Comparison of ENCODE assay signal across 8 cellular contexts in genomic region chr10:91923371-91924211, GRCh38. TPM values are rescaled to one million over a fixed set of nuclear protein-coding genes. Genes with fewer than 3 reads are reported as not detected.
A peak's percentile ranks its signal among the peaks of the same experiment; 100 is the strongest.
DNase-seq lines count a peak whose midpoint lies in the region; ATAC-seq, FAIRE-seq and TF ChIP-seq lines count a peak whose summit lies in the region.

BTAF1 (plus strand) TSS chr10:91923770; CDS start chr10:91924077, 307 bp downstream.

- H3K27ac ChIP-seq in HUES6 (ENCODE audit: low read depth, low read length): peak within 1 kb of the TSS; percentile 84

- no peaks in the 10 kb centered on the region for H3K27me3 ChIP-seq in HUES6 (ENCODE audit: control insufficient read depth, insufficient read depth, low read length)

- ATAC-seq in GM21423 (IDR thresholded peaks at IDR 0.05; ENCODE audit: unreplicated experiment): peak; percentile 95

- H3K9ac ChIP-seq in HUES6 (ENCODE audit: low read length): peak within 1 kb of the TSS; percentile 92

- H3K4me1 ChIP-seq in HUES6 (ENCODE audit: control insufficient read depth, insufficient read depth, low read length): peaks cover 6% of the 10 kb centered on the region; the same call in 1 of the 2 replicates

- H3K9me3 ChIP-seq in HUES6 (ENCODE audit: control insufficient read depth, insufficient read depth, low read depth, low read length): peaks cover 4% of the 10 kb centered on the region; the same call in 1 of the 2 replicates

- DNase-seq in D721Med (ENCODE audit: insufficient read length, low spot score): peak; percentile 47
- peak; percentile 97 for DNase-seq in OCI-M1 (lab: John Stamatoyannopoulos, UW)
- DNase-seq in activated T-cell treated with anti-CD3 and anti-CD28 coated beads for 48 hours (ENCODE audit: low read depth): peak; percentile 88
- peak; percentile 53 for DNase-seq in epithelial cell of proximal tubule (ENCODE audit: low read depth)
- DNase-seq in mucosa of gallbladder (ENCODE audit: low spot score): peak; percentile 93
- peak; percentile 95 for DNase-seq in stimulated activated CD8-positive, alpha-beta memory T cell treated with anti-CD3 and anti-CD28 coated beads, Interleukin-4, amount 100 ng/mL, for 48 hours

- H3K36me3 ChIP-seq in HUES6 (ENCODE audit: control insufficient read depth, insufficient read depth, low read length): peaks cover 6% of the 10 kb centered on the region; the same call in 1 of the 2 replicates

- peak within 1 kb of the TSS; percentile 92 for H3K4me3 ChIP-seq in HUES6 (ENCODE audit: low read depth, low read length)
- H3K4me3 ChIP-seq in epithelial cell of proximal tubule (ENCODE audit: low read depth, low read length): peak within 1 kb of the TSS; percentile 82

- TF ChIP-seq CTCF in D721Med (IDR thresholded peaks at IDR 0.05; ENCODE audit: insufficient read depth, missing control alignments) (no peak), epithelial cell of proximal tubule (conservative IDR thresholded peaks at IDR 0.05; ENCODE audit: low read depth, low read length) (no peak)

- peak; percentile 70 for FAIRE-seq in D721Med (lab: Jason Lieb, UNC)

RNA-seq across cellular contexts. Expression of gene BTAF1, which starts in this region (rescaled TPM):
- 19.2 and 35.2 TPM in 2 replicates for total RNA-seq in epithelial cell of proximal tubule
- 24.2 TPM for total RNA-seq in mucosa of gallbladder

Comparison
In these comparisons a context has a peak if more than half of its experiments do, and no peak if none do; other contexts are left out.
1. Peak in every context shown above with its lines: DNase-seq, ATAC-seq, H3K4me3 ChIP-seq and H3K27ac ChIP-seq.
2. DNase-seq: peak in every context shown above with its lines; median percentile 97 in OCI-M1; 95 in stimulated activated CD8-positive, alpha-beta memory T cell treated with anti-CD3 and anti-CD28 coated beads, Interleukin-4, amount 100 ng/mL, for 48 hours; 93 in mucosa of gallbladder; 88 in activated T-cell treated with anti-CD3 and anti-CD28 coated beads for 48 hours; 53 in epithelial cell of proximal tubule; 47 in D721Med.